Comparison of ENCODE assay signal across 14 cellular contexts in genomic region chr19:28956421-28956820, GRCh38.
DNase-seq lines count a peak whose midpoint lies in the region; ATAC-seq and TF ChIP-seq lines count a peak whose summit lies in the region.
"Had no signal": no experiment of that assay in that cellular context is flagged by ENCODE, and none has a peak within 500 bp of the region (broad histone marks: within the 10 kb centered on the region; RNA-seq: fewer than 3 reads in every experiment).

No MANE protein-coding gene starts in this region.

- ATAC-seq in GM21515 (IDR thresholded peaks at IDR 0.05; ENCODE audit: unreplicated experiment) (no peak), GM21717 (IDR thresholded peaks at IDR 0.05; ENCODE audit: unreplicated experiment) (no peak)

- no peak for TF ChIP-seq CTCF in epithelial cell of proximal tubule (conservative IDR thresholded peaks at IDR 0.05; ENCODE audit: low read depth, low read length)

- DNase-seq in Caki2 (ENCODE audit: low read depth): peak; percentile 22
- peak; percentile 57 for DNase-seq in epithelial cell of proximal tubule (ENCODE audit: low read depth)
- DNase-seq in kidney tubule cell (ENCODE audit: low spot score): peak; percentile 91
- DNase-seq in hypothalamus (lab: John Stamatoyannopoulos, UW): no peak
- no peak for DNase-seq in NK-92 treated with Interleukin-12 subunit alpha and Interleukin-12 subunit beta, amount 100 ng/mL, for 24 hours (lab: John Stamatoyannopoulos, UW)
- DNase-seq: AML-193; Calu3; CD4-positive, alpha-beta T cell; DMS79 treated with DMSO at 0.1 percent for 48 hours; GF-D8; H9; IMR-90 had no signal

- in situ Hi-C loops in Caki2 (cut with HindIII; ENCODE audit: low pct_unique_long_range_greater_than_20kb, low sequenced_read_pairs): no loop called here

- H3K4me3 ChIP-seq in epithelial cell of proximal tubule (ENCODE audit: low read depth, low read length): no peak overlapping the region

Comparison
In these comparisons a context has a peak if more than half of its experiments do, and no peak if none do; other contexts are left out.
1. DNase-seq: peak in Caki2 (single experiment), epithelial cell of proximal tubule (single experiment) and kidney tubule cell (single experiment); none in hypothalamus (0 of 51) and NK-92 treated with Interleukin-12 subunit alpha and Interleukin-12 subunit beta, amount 100 ng/mL, for 24 hours (single experiment).